ENCODE assay signal across 1 cellular context in the genomic region with DNA sequence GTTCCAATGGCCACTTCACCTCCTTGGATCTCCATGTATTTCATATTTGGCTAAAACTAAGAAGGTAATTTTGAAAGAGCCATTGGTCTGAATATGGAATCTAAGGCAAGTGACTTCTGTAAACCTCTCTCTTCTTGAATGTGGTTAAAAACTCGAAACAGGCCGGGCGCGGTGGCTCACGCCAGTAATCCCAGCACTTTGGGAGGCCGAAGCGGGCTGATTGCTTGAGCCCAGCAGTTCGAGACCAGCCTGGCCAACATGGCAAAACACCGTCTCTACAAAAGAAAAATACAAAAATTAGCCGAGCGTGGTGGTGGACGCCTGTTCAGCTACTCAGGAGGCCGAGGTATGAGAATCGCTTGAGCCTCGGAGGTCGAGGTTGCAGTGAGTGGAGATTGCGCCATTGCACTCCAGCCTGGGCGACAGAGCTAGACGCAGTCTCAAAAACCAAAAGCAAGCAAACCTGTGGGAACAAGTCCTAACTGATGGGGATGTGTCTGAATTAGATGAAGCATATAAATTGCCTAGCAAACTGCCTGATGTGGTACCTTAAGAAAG.
TF ChIP-seq lines count a peak whose summit lies in the region.

No MANE protein-coding gene starts in this region.

TF ChIP-seq in HepG2, 621 proteins besides CTCF, POLR2A, EP300 and RAD21:
- 0 out of 2 replicates have a peak, but pooled peaks have one; percentile 10 for TF ChIP-seq ZNF687 (CRISPR knock-in tag; IDR thresholded peaks at IDR 0.05)
- TF ChIP-seq ZNF749 (CRISPR knock-in tag; IDR thresholded peaks at IDR 0.05; ENCODE audit: borderline replicate concordance): no peak
- peak; percentile 39 for TF ChIP-seq ZNF781 (CRISPR knock-in tag; IDR thresholded peaks at IDR 0.05; ENCODE audit: borderline replicate concordance, not compliant biosample characterization)
- TF ChIP-seq REXO4 (CRISPR knock-in tag; IDR thresholded peaks at IDR 0.05; ENCODE audit: borderline replicate concordance): no peak
- TF ChIP-seq ZBTB38 (CRISPR knock-in tag; IDR thresholded peaks at IDR 0.05): peak; percentile 87; the same call in 1 of the 2 replicates
- TF ChIP-seq, protein P1, sequence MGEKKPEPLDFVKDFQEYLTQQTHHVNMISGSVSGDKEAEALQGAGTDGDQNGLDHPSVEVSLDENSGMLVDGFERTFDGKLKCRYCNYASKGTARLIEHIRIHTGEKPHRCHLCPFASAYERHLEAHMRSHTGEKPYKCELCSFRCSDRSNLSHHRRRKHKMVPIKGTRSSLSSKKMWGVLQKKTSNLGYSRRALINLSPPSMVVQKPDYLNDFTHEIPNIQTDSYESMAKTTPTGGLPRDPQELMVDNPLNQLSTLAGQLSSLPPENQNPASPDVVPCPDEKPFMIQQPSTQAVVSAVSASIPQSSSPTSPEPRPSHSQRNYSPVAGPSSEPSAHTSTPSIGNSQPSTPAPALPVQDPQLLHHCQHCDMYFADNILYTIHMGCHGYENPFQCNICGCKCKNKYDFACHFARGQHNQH (CRISPR knock-in tag; IDR thresholded peaks at IDR 0.05): no peak
- TF ChIP-seq SMAD3 (CRISPR knock-in tag; IDR thresholded peaks at IDR 0.05): no peak
- no peak for TF ChIP-seq ZNF160 (CRISPR knock-in tag; IDR thresholded peaks at IDR 0.05)
- no peak for TF ChIP-seq CBX1 (IDR thresholded peaks at IDR 0.05; ENCODE audit: low read depth)
- TF ChIP-seq U2AF2 (IDR thresholded peaks at IDR 0.05; ENCODE audit: low read depth, low read length): no peak
- TF ChIP-seq TP53 (CRISPR knock-in tag; conservative IDR thresholded peaks at IDR 0.05): no peak
- 0 out of 2 replicates have a peak, but pooled peaks have one; percentile 4 for TF ChIP-seq CEBPB (IDR thresholded peaks at IDR 0.05; ENCODE audit: borderline replicate concordance, low read depth, low read length)
- no peak for TF ChIP-seq ZNF335 (CRISPR knock-in tag; IDR thresholded peaks at IDR 0.05)
- TF ChIP-seq CEBPG (CRISPR knock-in tag; IDR thresholded peaks at IDR 0.05): 0 out of 2 replicates have a peak, but pooled peaks have one; percentile 14
- no peak for TF ChIP-seq DMAP1 (CRISPR knock-in tag; IDR thresholded peaks at IDR 0.05)
- TF ChIP-seq ZNF879 (CRISPR knock-in tag; IDR thresholded peaks at IDR 0.05): 0 out of 2 replicates have a peak, but pooled peaks have one; percentile 18
